8 cellular contexts compared by ENCODE assay signal in genomic region chr6:118933855-118934460, GRCh38. TPM values are rescaled to one million over a fixed set of nuclear protein-coding genes. Genes with fewer than 3 reads are reported as not detected.
A peak's percentile ranks its signal among the peaks of the same experiment; 100 is the strongest.
DNase-seq lines count a peak whose midpoint lies in the region; ATAC-seq and TF ChIP-seq lines count a peak whose summit lies in the region.

No MANE protein-coding gene starts in this region.

- H3K9me3 Mint-ChIP-seq in activated CD4-positive, alpha-beta T cell treated with anti-CD3 and anti-CD28 coated beads, Interleukin-2, amount 10 ng/mL, durations not matched to agents 24 days and 14 days = no peaks in the 10 kb centered on the region
- H3K9me3 Mint-ChIP-seq in nephron = no peaks in the 10 kb centered on the region

- no peak for DNase-seq in activated CD4-positive, alpha-beta T cell treated with anti-CD3 and anti-CD28 coated beads, Interleukin-2, amount 10 ng/mL, durations not matched to agents 24 days and 14 days
- no peak for DNase-seq in activated CD4-positive, alpha-beta T cell treated with anti-CD3 and anti-CD28 coated beads, Interleukin-2, amount 50 U/mL, for 1 hour
- DNase-seq in cardiac fibroblast (ENCODE audit: low read depth in 2 of 2) (no peak), inferior parietal cortex (ENCODE audit: extremely low spot score) (no peak), NCI-H1092 treated with DMSO at 0.1 percent for 48 hours (lab: John Stamatoyannopoulos, UW) (no peak)

- H3K27me3 Mint-ChIP-seq in activated CD4-positive, alpha-beta T cell treated with anti-CD3 and anti-CD28 coated beads, Interleukin-2, amount 10 ng/mL, durations not matched to agents 24 days and 14 days = no peaks in the 10 kb centered on the region
- H3K27me3 Mint-ChIP-seq in nephron (ENCODE audit: low read depth) = peaks cover 3% of the 10 kb centered on the region

- ATAC-seq in HG03354 (IDR thresholded peaks at IDR 0.05; ENCODE audit: poor library complexity, severe bottlenecking, unreplicated experiment) (peak; percentile 3), HG03045 (IDR thresholded peaks at IDR 0.05; ENCODE audit: unreplicated experiment) (no peak)

- peaks cover 19% of the 10 kb centered on the region for H3K4me1 Mint-ChIP-seq in activated CD4-positive, alpha-beta T cell treated with anti-CD3 and anti-CD28 coated beads, Interleukin-2, amount 10 ng/mL, durations not matched to agents 24 days and 14 days
- peaks cover 31% of the 10 kb centered on the region for H3K4me1 Mint-ChIP-seq in nephron

- peaks cover 23% of the 10 kb centered on the region for H3K36me3 Mint-ChIP-seq in activated CD4-positive, alpha-beta T cell treated with anti-CD3 and anti-CD28 coated beads, Interleukin-2, amount 10 ng/mL, durations not matched to agents 24 days and 14 days (ENCODE audit: low read depth)
- H3K36me3 Mint-ChIP-seq in nephron (ENCODE audit: low read depth) = peaks cover 20% of the 10 kb centered on the region

- intact Hi-C loops in activated CD4-positive, alpha-beta T cell treated with anti-CD3 and anti-CD28 coated beads, Interleukin-2, amount 10 ng/mL, durations not matched to agents 24 days and 14 days (cut with micrococcal nuclease) = loop anchor here (1.0 to 2.0 kb wide), 2 partner anchors 40 to 283 kb away; partner anchors contain the start of genes ASF1A and CEP85L

- H3K4me3 ChIP-seq in cardiac fibroblast (replicated peaks in 1 of 2; ENCODE audit: low read depth in 2 of 2, low read length in 2 of 2) = peak overlapping the region; percentile 79 to 92

- no peak for TF ChIP-seq CTCF in cardiac fibroblast (IDR thresholded peaks at IDR 0.05; ENCODE audit: low read depth, low read length)
- TF ChIP-seq CTCF in nephron (IDR thresholded peaks at IDR 0.05; ENCODE audit: unreplicated experiment in 3 of 3) = no peak

- peak overlapping the region; percentile 88 for H3K27ac Mint-ChIP-seq in activated CD4-positive, alpha-beta T cell treated with anti-CD3 and anti-CD28 coated beads, Interleukin-2, amount 10 ng/mL, durations not matched to agents 24 days and 14 days
- peak overlapping the region; percentile 90 to 96 (median 95) for H3K27ac Mint-ChIP-seq in nephron

- H3K4me3 Mint-ChIP-seq in activated CD4-positive, alpha-beta T cell treated with anti-CD3 and anti-CD28 coated beads, Interleukin-2, amount 10 ng/mL, durations not matched to agents 24 days and 14 days = peak overlapping the region; percentile 91
- H3K4me3 Mint-ChIP-seq in nephron = peak overlapping the region; percentile 89 to 97 (median 92)

RNA-seq across cellular contexts. Expression of gene MCM9, which starts 1.0 kb away (rescaled TPM):
- 19.0 and 21.3 TPM in 2 replicates for total RNA-seq in activated CD4-positive, alpha-beta T cell treated with anti-CD3 and anti-CD28 coated beads, Interleukin-2, amount 10 ng/mL, durations not matched to agents 24 days and 14 days

RNA-seq across cellular contexts. Expression of gene ASF1A, which starts 40.0 kb away (rescaled TPM):
- total RNA-seq in activated CD4-positive, alpha-beta T cell treated with anti-CD3 and anti-CD28 coated beads, Interleukin-2, amount 10 ng/mL, durations not matched to agents 24 days and 14 days = 43.2 and 43.3 TPM in 2 replicates
